ENCODE assay signal across 10 cellular contexts in the genomic region with DNA sequence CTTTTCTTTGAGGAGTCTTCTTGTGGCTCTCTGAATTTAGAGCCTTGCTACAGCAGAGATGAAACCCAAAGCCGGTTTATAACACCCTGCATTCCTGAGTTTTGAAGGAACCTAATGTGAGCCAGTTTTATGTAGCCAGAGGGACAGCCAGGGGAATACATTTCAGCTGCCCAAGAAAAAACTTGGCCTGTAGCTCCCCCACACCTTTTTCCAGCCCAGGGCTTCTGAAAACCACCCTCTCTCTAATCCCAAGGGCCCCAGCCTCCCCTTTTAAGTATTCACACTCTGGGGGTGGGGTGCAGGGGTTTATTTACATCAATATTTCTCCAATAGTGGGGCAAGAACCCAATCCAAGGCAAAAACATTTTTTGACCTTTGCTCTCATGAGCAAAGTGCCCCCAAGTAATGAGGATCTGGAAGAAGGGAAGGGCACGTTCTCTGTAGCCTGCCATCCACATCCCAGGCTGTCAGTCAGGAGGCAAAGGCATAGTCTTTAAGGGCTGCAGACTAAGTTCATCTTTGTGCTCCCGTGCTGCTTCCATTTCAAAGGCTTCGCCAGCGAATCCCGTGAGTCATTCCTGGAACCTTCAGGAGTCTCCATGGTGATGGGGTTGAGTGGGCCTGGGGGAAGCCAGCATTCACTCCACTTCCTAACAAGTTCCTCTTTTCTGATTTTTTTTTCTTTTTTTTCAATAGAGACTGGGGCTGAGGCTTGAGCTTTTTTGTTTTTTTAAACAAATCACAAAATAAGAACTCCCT. TPM values are rescaled to one million over a fixed set of nuclear protein-coding genes. Genes with fewer than 3 reads are reported as not detected.
DNase-seq lines count a peak whose midpoint lies in the region; ATAC-seq, FAIRE-seq and TF ChIP-seq lines count a peak whose summit lies in the region.
"Had no signal": no experiment of that assay in that cellular context is flagged by ENCODE, and none has a peak within 500 bp of the region (broad histone marks: within the 10 kb centered on the region; RNA-seq: fewer than 3 reads in every experiment).

No MANE protein-coding gene starts in this region.

- intact Hi-C loops in A673 (cut with micrococcal nuclease; ENCODE audit: unreplicated experiment) = no loop called here

- H3K9me3 ChIP-seq in A673 (ENCODE audit: low read depth, low read length, poor library complexity, severe bottlenecking) = no peaks in the 10 kb centered on the region
- H3K9me3 ChIP-seq in mesodermal cell (ENCODE audit: control insufficient read depth, low read length) = no peaks in the 10 kb centered on the region

- TF ChIP-seq CTCF in A673 (conservative IDR thresholded peaks at IDR 0.05; ENCODE audit: low read depth, low read length) = no peak
- no peak for TF ChIP-seq CTCF in coronary artery (IDR thresholded peaks at IDR 0.05)

- BruUV-seq in A673 (replicated peaks; lab: Mats Ljungman, UMichigan) = no TSS peak

- H3K27ac ChIP-seq in A673 (ENCODE audit: low read depth, low read length, poor library complexity, severe bottlenecking) = no peak overlapping the region
- peak overlapping the region; percentile 72 to 94 for H3K27ac ChIP-seq in coronary artery
- peak overlapping the region; percentile 98 for H3K27ac ChIP-seq in mesodermal cell (ENCODE audit: low read depth, low read length, severe bottlenecking)

- H3K36me3 ChIP-seq in A673 (ENCODE audit: insufficient read depth, low read length, poor library complexity, severe bottlenecking) (no peaks in the 10 kb centered on the region), mesodermal cell (ENCODE audit: control insufficient read depth, insufficient read depth, low read length) (no peaks in the 10 kb centered on the region)

- H3K4me1 ChIP-seq in A673 (ENCODE audit: insufficient read depth, low read length, poor library complexity, severe bottlenecking) (peaks cover 25% of the 10 kb centered on the region), mesodermal cell (ENCODE audit: control insufficient read depth, insufficient read depth, low read length, poor library complexity, severe bottlenecking) (peaks cover 59% of the 10 kb centered on the region)

- DNase-seq in A673 (ENCODE audit: low spot score) = peak; percentile 30
- DNase-seq in LHCN-M2 (ENCODE audit: low read depth) = peak; percentile 90
- peak; percentile 85 for DNase-seq in coronary artery (ENCODE audit: low spot score)
- DNase-seq in GM19239 (ENCODE audit: insufficient read length, low spot score) = no peak
- DNase-seq in activated naive CD4-positive, alpha-beta T cell treated with anti-CD3 and anti-CD28 coated beads, Interleukin-2, amount 50 U/mL, for 16 hours = no peak
- DNase-seq: NCI-H187 had no signal

- CTCF ChIA-PET in A673 (lab: Charles Lee) = no interaction called here

- H3K27me3 ChIP-seq in A673 (replicated peaks; ENCODE audit: insufficient read depth, low read depth, low read length, poor library complexity) = no peaks in the 10 kb centered on the region

- 6 to 11% methylated on average over 3 to 6 of the region's 6 CpGs for WGBS in mesodermal cell (ENCODE audit: insufficient coverage in 2 of 2), 2 experiments

- POLR2A ChIA-PET in A673 (lab: Charles Lee; ENCODE audit: low non-redundant PET) = no interaction called here

- no peak for ATAC-seq in GM19395 (IDR thresholded peaks at IDR 0.05; ENCODE audit: unreplicated experiment)
- ATAC-seq in GM18909 (IDR thresholded peaks at IDR 0.05; ENCODE audit: poor library complexity, unreplicated experiment) = no peak

- FAIRE-seq in GM19239 (lab: Jason Lieb, UNC) = no peak
- FAIRE-seq: frontal cortex had no signal

- H3K4me3 ChIP-seq in A673 (ENCODE audit: low read depth, low read length, poor library complexity, severe bottlenecking) = no peak overlapping the region
- H3K4me3 ChIP-seq in coronary artery = no peak overlapping the region
- H3K4me3 ChIP-seq in mesodermal cell (ENCODE audit: extremely low read depth, insufficient read depth, low read length, poor library complexity, severe bottlenecking) = no peak overlapping the region

RNA-seq across cellular contexts. Expression of gene MEDAG, which starts 33.2 kb away (rescaled TPM):
- total RNA-seq in A673 (2021) (not detected in 2 replicates), LHCN-M2 (2014; rRNA removed) (11.1 and 11.9 TPM in 2 replicates)
- 3.8 TPM for polyA plus RNA-seq in LHCN-M2 (2012)
- polyA plus RNA-seq in mesodermal cell (2013, experiment 1 of 2) = 1.7 TPM
- polyA plus RNA-seq in mesodermal cell (2013, experiment 2 of 2) = 1.3 TPM

RNA-seq across cellular contexts. Expression of gene TEX26, which starts 59.6 kb away (rescaled TPM):
- total RNA-seq in A673 (2021) (not detected in 2 replicates), LHCN-M2 (2014; rRNA removed) (not detected in 2 replicates)
- not detected for polyA plus RNA-seq in LHCN-M2 (2012)
- 0.77 TPM for polyA plus RNA-seq in mesodermal cell (2013, experiment 1 of 2)
- 0.76 TPM for polyA plus RNA-seq in mesodermal cell (2013, experiment 2 of 2)

Comparison
In these comparisons a context has a peak if more than half of its experiments do, and no peak if none do; other contexts are left out.
1. DNase-seq: peak in A673 (single experiment), LHCN-M2 (single experiment) and coronary artery (single experiment); none in GM19239 (single experiment) and activated naive CD4-positive, alpha-beta T cell treated with anti-CD3 and anti-CD28 coated beads, Interleukin-2, amount 50 U/mL, for 16 hours (single experiment).
2. RNA of gene MEDAG, which starts 33.2 kb away (total RNA-seq): 11.1 to 11.9 TPM in LHCN-M2; not detected in A673; every median in the first group is over 10 times any median in the second.